ENCODE assay signal across 15 cellular contexts in genomic region chrX:345020-345925, GRCh38. TPM values are rescaled to one million over a fixed set of nuclear protein-coding genes. Genes with fewer than 3 reads are reported as not detected.
DNase-seq lines count a peak whose midpoint lies in the region; ATAC-seq and TF ChIP-seq lines count a peak whose summit lies in the region.
"Had no signal": no experiment of that assay in that cellular context is flagged by ENCODE, and none has a peak within 500 bp of the region (broad histone marks: within the 10 kb centered on the region; RNA-seq: fewer than 3 reads in every experiment).

No MANE protein-coding gene starts in this region.

- no peaks in the 10 kb centered on the region for H3K79me2 ChIP-seq in GM23248 (ENCODE audit: insufficient read depth)

- H3K9me2 ChIP-seq in GM23248 (ENCODE audit: insufficient read depth): no peaks in the 10 kb centered on the region

- H3K27me3 Mint-ChIP-seq in natural killer cell (ENCODE audit: low read depth in 2 of 2): no peaks in the 10 kb centered on the region

- H3K4me1 Mint-ChIP-seq in natural killer cell: peaks cover 0 to 7% of the 10 kb centered on the region in 2 donors

- no peaks in the 10 kb centered on the region for H3K9me3 ChIP-seq in right atrium auricular region
- H3K9me3 ChIP-seq in suprapubic skin: no peaks in the 10 kb centered on the region
- H3K9me3 ChIP-seq in GM23248 (ENCODE audit: low read depth): no peaks in the 10 kb centered on the region

- H3K9ac ChIP-seq in GM23248: no peak overlapping the region

- peak; percentile 37 for DNase-seq in Right ventricle myocardium inferior (ENCODE audit: missing footprints)
- DNase-seq in right atrium auricular region (ENCODE audit: low spot score): no peak
- DNase-seq in left cardiac atrium: peak; percentile 14
- peak; percentile 7 for DNase-seq in natural killer cell
- peak; percentile 45 to 65 for DNase-seq in suprapubic skin (ENCODE audit: low spot score in 2 of 2)
- no peak for DNase-seq in NCI-H345 treated with DMSO at 0.1 percent for 48 hours (lab: John Stamatoyannopoulos, UW; ENCODE audit: unreplicated experiment)
- DNase-seq in GM23248: no peak
- no peak for DNase-seq in nucleus accumbens (lab: John Stamatoyannopoulos, UW)
- DNase-seq: CD8-positive, alpha-beta T cell; HCEC 1CT; NCI-H1930; NCI-H2171; NCI-H748 treated with DMSO at 0.1 percent for 48 hours had no signal

- H3F3A ChIP-seq in GM23248 (ENCODE audit: insufficient read depth): no peaks in the 10 kb centered on the region

- no peaks in the 10 kb centered on the region for H4K20me1 ChIP-seq in GM23248 (ENCODE audit: insufficient read depth)

- H3K4me2 ChIP-seq in GM23248 (ENCODE audit: unreplicated experiment): no peak overlapping the region

- H3K9me3 Mint-ChIP-seq in natural killer cell: peaks cover 2 to 3% of the 10 kb centered on the region in 2 donors
- H3K9me3 Mint-ChIP-seq: CD8-positive, alpha-beta T cell had no signal

- H3K4me3 Mint-ChIP-seq in natural killer cell: no peak overlapping the region
- H3K4me3 Mint-ChIP-seq: CD8-positive, alpha-beta T cell had no signal

- H2AFZ ChIP-seq in GM23248: no peak overlapping the region

- in situ Hi-C loops in GM23248 (cut with MboI): no loop called here

- no peak for TF ChIP-seq POLR2A in suprapubic skin (IDR thresholded peaks at IDR 0.05)

- H3K27ac Mint-ChIP-seq in natural killer cell: no peak overlapping the region
- H3K27ac Mint-ChIP-seq: CD8-positive, alpha-beta T cell had no signal

- peaks cover 0 to 9% of the 10 kb centered on the region in 2 donors for H3K4me1 ChIP-seq in right atrium auricular region
- no peaks in the 10 kb centered on the region for H3K4me1 ChIP-seq in suprapubic skin
- H3K4me1 ChIP-seq in GM23248 (ENCODE audit: insufficient read depth): no peaks in the 10 kb centered on the region

- no peaks in the 10 kb centered on the region for H3K27me3 ChIP-seq in right atrium auricular region
- H3K27me3 ChIP-seq in suprapubic skin: no peaks in the 10 kb centered on the region
- H3K27me3 ChIP-seq in GM23248 (replicated peaks; ENCODE audit: insufficient read depth): no peaks in the 10 kb centered on the region

- ATAC-seq in Right ventricle myocardium inferior: no peak
- no peak for ATAC-seq in left cardiac atrium
- ATAC-seq in natural killer cell: no peak
- ATAC-seq: CD8-positive, alpha-beta T cell; K562 had no signal

- no peak overlapping the region for H3K27ac ChIP-seq in right atrium auricular region
- no peak overlapping the region for H3K27ac ChIP-seq in suprapubic skin
- H3K27ac ChIP-seq in GM23248: no peak overlapping the region
- H3K27ac ChIP-seq: RWPE1 had no signal

- H3K36me3 ChIP-seq in right atrium auricular region (peaks cover 24% of the 10 kb centered on the region), suprapubic skin (peaks cover 45% of the 10 kb centered on the region), GM23248 (ENCODE audit: low read depth) (no peaks in the 10 kb centered on the region)

- no peak overlapping the region for H3K4me3 ChIP-seq in right atrium auricular region
- no peak overlapping the region for H3K4me3 ChIP-seq in suprapubic skin
- no peak overlapping the region for H3K4me3 ChIP-seq in GM23248
- H3K4me3 ChIP-seq: K562 had no signal

- WGBS in suprapubic skin: 96% methylated on average over 51 of the region's 63 CpGs
- 96 to 98% methylated on average over 40 to 63 of the region's 63 CpGs for WGBS in GM23248 (ENCODE audit: low coverage in 1 of 2, low lambda C conversion rate in 2 of 2, missing lambda C conversion rate in 2 of 2), 2 experiments

- H3K36me3 Mint-ChIP-seq in natural killer cell: no peaks in the 10 kb centered on the region

- intact Hi-C loops in Right ventricle myocardium inferior (cut with DNase I): no loop called here
- intact Hi-C loops in left cardiac atrium (cut with DNase I): no loop called here
- intact Hi-C loops in natural killer cell (cut with micrococcal nuclease): loop anchor here (10.0 kb wide), 1 partner anchor 60 kb away; no protein-coding TSS in a partner anchor

- no peak for TF ChIP-seq EP300 in suprapubic skin (IDR thresholded peaks at IDR 0.05)

- TF ChIP-seq CTCF in right atrium auricular region (IDR thresholded peaks at IDR 0.05): no peak
- TF ChIP-seq CTCF in natural killer cell (IDR thresholded peaks at IDR 0.05): no peak
- TF ChIP-seq CTCF in suprapubic skin (IDR thresholded peaks at IDR 0.05): no peak

RNA-seq across cellular contexts. Expression of gene GTPBP6, which starts 26.7 kb away (rescaled TPM):
- total RNA-seq in Right ventricle myocardium inferior (51.4 TPM), right atrium auricular region (10 to 100 TPM; 44.6 to 52.1 TPM), left cardiac atrium (10 to 100 TPM; 48.0 to 55.6 TPM), natural killer cell (10 to 100 TPM; 46.9 to 62.8 (median 49.8) TPM), suprapubic skin (10 to 100 TPM; 29.7 to 36.4 (median 34.3) TPM)
- total RNA-seq in GM23248 (2014; rRNA removed; shearing (Covaris generic)): 32.4 and 34.5 TPM in 2 replicates
- 28.1 TPM in 2 replicates for polyA plus RNA-seq in GM23248 (2016; fragmentation: Nextera tagmentation; extraction: Ambion mirVana)

RNA-seq across cellular contexts. Expression of gene PPP2R3B, which starts 41.4 kb away (rescaled TPM):
- total RNA-seq in Right ventricle myocardium inferior (164 TPM), right atrium auricular region (10 to 100 TPM; 58.6 to 70.1 TPM), left cardiac atrium (100 to 1,000 TPM; 104 to 114 TPM), natural killer cell (10 to 100 TPM; 14.0 to 19.4 (median 14.6) TPM), suprapubic skin (10 to 100 TPM; 31.8 to 79.6 (median 47.1) TPM)
- total RNA-seq in GM23248 (2014; rRNA removed; shearing (Covaris generic)): 16.6 and 20.5 TPM in 2 replicates
- 4.7 and 7.4 TPM in 2 replicates for polyA plus RNA-seq in GM23248 (2016; fragmentation: Nextera tagmentation; extraction: Ambion mirVana)

Comparison
In these comparisons a context has a peak if more than half of its experiments do, and no peak if none do; other contexts are left out.
1. DNase-seq: peak in Right ventricle myocardium inferior (single experiment), left cardiac atrium (single experiment), natural killer cell (single experiment) and suprapubic skin (2 of 2); none in right atrium auricular region (single experiment), NCI-H345 treated with DMSO at 0.1 percent for 48 hours (single experiment), GM23248 (single experiment) and nucleus accumbens (0 of 56).